In genomic region chr7:32047801-32048200, GRCh38 we compare ENCODE assay signal across 1 cellular context.
TF ChIP-seq lines count a peak whose summit lies in the region.

No MANE protein-coding gene starts in this region.

TF ChIP-seq in SK-N-SH, 30 proteins besides CTCF, POLR2A, EP300 and RAD21 (continued from another document):
- no peak for TF ChIP-seq REST (IDR thresholded peaks at IDR 0.05; ENCODE audit: low read depth, low read length)
- TF ChIP-seq ZBTB33 (IDR thresholded peaks at IDR 0.05; ENCODE audit: borderline replicate concordance, low read depth), result no peak
- no peak for TF ChIP-seq MAX (IDR thresholded peaks at IDR 0.05; ENCODE audit: low read depth)
- TF ChIP-seq TEAD4 (IDR thresholded peaks at IDR 0.05; ENCODE audit: borderline replicate concordance, insufficient read depth), result no peak
- TF ChIP-seq PBX3 (IDR thresholded peaks at IDR 0.05), result no peak
- TF ChIP-seq IRF3 (IDR thresholded peaks at IDR 0.05; ENCODE audit: low read depth, low read length), result no peak
- no peak for TF ChIP-seq CHD2 (IDR thresholded peaks at IDR 0.05; ENCODE audit: low read length, partially characterized antibody)
- TF ChIP-seq RCOR1 (IDR thresholded peaks at IDR 0.05; ENCODE audit: low read length), result no peak
- TF ChIP-seq SIN3A (IDR thresholded peaks at IDR 0.05; ENCODE audit: borderline replicate concordance, low read depth, low read length), result no peak
- no peak for TF ChIP-seq USF1 (IDR thresholded peaks at IDR 0.05; ENCODE audit: borderline replicate concordance, low read depth)
- TF ChIP-seq USF2 (IDR thresholded peaks at IDR 0.05; ENCODE audit: borderline replicate concordance, low read depth, low read length), result no peak
- no peak for TF ChIP-seq YY1 (IDR thresholded peaks at IDR 0.05; ENCODE audit: low read depth)
- no peak for TF ChIP-seq FOSL2 (IDR thresholded peaks at IDR 0.05; ENCODE audit: borderline replicate concordance, low read depth)
- TF ChIP-seq FOXJ3 (CRISPR knock-in tag; IDR thresholded peaks at IDR 0.05), result no peak
- no peak for TF ChIP-seq EZH2phosphoT487 (IDR thresholded peaks at IDR 0.05; ENCODE audit: borderline replicate concordance, low read depth)
- TF ChIP-seq GABPA (IDR thresholded peaks at IDR 0.05; ENCODE audit: low read depth), result no peak
- no peak for TF ChIP-seq TCF12 (IDR thresholded peaks at IDR 0.05)
TF ChIP-seq in SK-N-SH: peak in this region for 0.
